Comparison of ENCODE assay signal across 14 cellular contexts in the genomic region with DNA sequence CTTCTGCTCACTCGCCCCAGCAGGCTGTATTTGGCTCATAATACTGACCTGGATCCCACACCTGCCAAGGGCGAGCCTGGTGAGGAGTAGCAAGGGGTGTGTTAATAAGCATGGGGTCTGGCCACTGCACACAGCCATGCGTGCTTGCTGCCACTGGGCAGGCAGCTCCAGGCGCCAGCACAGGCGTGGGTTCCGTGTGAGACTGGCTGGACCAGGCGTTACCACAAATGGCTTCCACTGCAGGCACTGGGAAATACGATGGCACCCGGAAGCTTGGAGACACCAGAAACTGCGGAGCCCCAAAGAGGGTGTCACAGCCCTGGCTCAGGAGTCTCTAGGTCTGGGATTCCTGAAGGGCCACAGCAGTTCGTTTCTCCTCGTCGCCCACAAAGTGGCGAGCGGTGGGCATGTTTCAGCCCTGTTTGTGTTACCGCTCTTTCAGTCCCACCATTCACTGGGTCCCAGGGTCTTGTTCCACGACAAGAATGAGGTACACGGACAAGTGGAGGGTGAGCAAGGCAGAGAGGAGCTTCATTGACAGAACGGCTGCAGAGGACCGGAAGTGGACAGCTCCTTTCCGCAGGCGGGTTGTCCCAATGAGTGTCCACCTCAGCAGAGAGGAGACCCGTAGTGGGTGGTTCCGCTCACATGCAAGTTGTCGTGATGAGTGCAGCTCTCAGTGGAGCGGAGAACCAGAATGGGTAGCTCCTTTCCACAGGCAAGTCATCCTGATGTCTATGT.
"Had no signal": no experiment of that assay in that cellular context is flagged by ENCODE, and none has a peak within 500 bp of the region (broad histone marks: within the 10 kb centered on the region; RNA-seq: fewer than 3 reads in every experiment).

No MANE protein-coding gene starts in this region.

- H3K4me3 Mint-ChIP-seq: dendritic cell treated with granulocyte-macrophage colony-stimulating factor and Interleukin-4, amounts not matched to agents 40 ng/mL and 50 ng/mL, for 4 days; effector memory CD8-positive, alpha-beta T cell; neural crest cell had no signal

- H3K27ac ChIP-seq: brain microvascular endothelial cell, tibial artery had no signal

- H3K4me1 Mint-ChIP-seq: neural crest cell had no signal

- DNase-seq: activated CD4-positive, alpha-beta T cell treated with anti-CD3 and anti-CD28 coated beads, Interleukin-2, amount 50 U/mL, for 1 hour; activated CD4-positive, CD25-positive, alpha-beta regulatory T cell; activated effector memory CD4-positive, alpha-beta T cell treated with Interleukin-2 at 50 U/mL for 16 hours; activated T-cell treated with anti-CD3 and anti-CD28 coated beads, Interleukin-2, amount 50 U/mL, for 1 hour; amygdala; brain microvascular endothelial cell; effector memory CD8-positive, alpha-beta T cell; left ventricle myocardium superior; small intestine; T-helper 2 cell; tibial artery had no signal

- H3K27me3 Mint-ChIP-seq: dendritic cell treated with granulocyte-macrophage colony-stimulating factor and Interleukin-4, amounts not matched to agents 40 ng/mL and 50 ng/mL, for 4 days; effector memory CD8-positive, alpha-beta T cell had no signal

- ATAC-seq: activated naive CD4-positive, alpha-beta T cell treated with anti-CD3 and anti-CD28 coated beads, Interleukin-2, amount 50 U/mL, for 72 hours; effector memory CD8-positive, alpha-beta T cell; left ventricle myocardium superior had no signal

- H3K9me3 Mint-ChIP-seq: dendritic cell treated with granulocyte-macrophage colony-stimulating factor and Interleukin-4, amounts not matched to agents 40 ng/mL and 50 ng/mL, for 4 days; neural crest cell had no signal

- H3K27me3 ChIP-seq: brain microvascular endothelial cell, tibial artery had no signal

- H3K9me3 ChIP-seq: tibial artery had no signal

- H3K36me3 Mint-ChIP-seq: activated naive CD4-positive, alpha-beta T cell treated with anti-CD3 and anti-CD28 coated beads, Interleukin-2, amount 50 U/mL, for 72 hours had no signal

- H3K36me3 ChIP-seq: brain microvascular endothelial cell, tibial artery had no signal

- H3K27ac Mint-ChIP-seq: activated naive CD4-positive, alpha-beta T cell treated with anti-CD3 and anti-CD28 coated beads, Interleukin-2, amount 50 U/mL, for 72 hours; dendritic cell treated with granulocyte-macrophage colony-stimulating factor and Interleukin-4, amounts not matched to agents 40 ng/mL and 50 ng/mL, for 4 days; effector memory CD8-positive, alpha-beta T cell had no signal

- H3K4me3 ChIP-seq: tibial artery had no signal
